29 cellular contexts compared by ENCODE assay signal in the genomic region with DNA sequence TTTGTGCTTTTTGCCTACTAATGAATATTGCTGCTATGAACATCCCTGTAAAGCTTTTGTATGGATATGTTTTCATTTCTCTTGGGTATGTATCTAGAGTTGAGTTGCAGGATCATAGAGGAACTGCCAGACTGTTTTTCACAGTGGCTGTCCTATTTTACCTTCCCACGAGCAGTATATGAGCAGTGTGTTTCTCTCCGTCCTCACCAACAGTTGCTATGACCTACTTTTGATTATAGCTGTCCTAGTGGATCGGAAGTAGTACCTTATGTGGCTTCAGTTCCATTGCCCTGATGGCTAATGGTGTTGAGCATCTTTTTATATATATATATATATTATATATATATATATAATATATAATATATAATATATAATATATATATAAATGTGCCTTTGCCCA.
"Had no signal": no experiment of that assay in that cellular context is flagged by ENCODE, and none has a peak within 500 bp of the region (broad histone marks: within the 10 kb centered on the region; RNA-seq: fewer than 3 reads in every experiment).

No MANE protein-coding gene starts in this region.

- H3K4me1 ChIP-seq: breast epithelium, colonic mucosa had no signal

- H3K36me3 ChIP-seq: breast epithelium, cardiac muscle cell, colonic mucosa, esophagus squamous epithelium had no signal

- H3K27me3 ChIP-seq: ascending aorta, breast epithelium, cardiac muscle cell, colonic mucosa, esophagus squamous epithelium, gastroesophageal sphincter had no signal

- H3K9me3 ChIP-seq: ascending aorta, breast epithelium, colonic mucosa, esophagus squamous epithelium, gastroesophageal sphincter had no signal

- H3K4me3 ChIP-seq: ascending aorta, breast epithelium, cardiac muscle cell, colonic mucosa, esophagus squamous epithelium, gastroesophageal sphincter had no signal

- DNase-seq: activated CD4-positive, alpha-beta memory T cell treated with anti-CD3 and anti-CD28 coated beads for 36 hours; activated CD4-positive, alpha-beta T cell treated with anti-CD3 and anti-CD28 coated beads for 36 hours; activated CD4-positive, alpha-beta T cell treated with anti-CD3 and anti-CD28 coated beads, Interleukin-2, amount 10 ng/mL, durations not matched to agents 24 days and 14 days; activated CD4-positive, CD25-positive, alpha-beta regulatory T cell; activated CD4-positive, CD25-positive, alpha-beta regulatory T cell treated with anti-CD3 and anti-CD28 coated beads, Interleukin-2, amount 50 U/mL, for 72 hours; activated CD8-positive, alpha-beta memory T cell treated with anti-CD3 and anti-CD28 coated beads, Interleukin-2, amount 10 ng/mL, durations not matched to agents 7 days and 5 days; activated CD8-positive, alpha-beta memory T cell treated with anti-CD3 and anti-CD28 coated beads, Interleukin-2, amount 50 U/mL, for 4 hours; activated CD8-positive, alpha-beta T cell treated with anti-CD3 and anti-CD28 coated beads, Interleukin-2, amount 10 ng/mL, durations not matched to agents 7 days and 5 days; activated gamma-delta T cell; activated naive CD4-positive, alpha-beta T cell; activated naive CD4-positive, alpha-beta T cell treated with anti-CD3 and anti-CD28 coated beads, Interleukin-2, amount 10 ng/mL, durations not matched to agents 7 days and 5 days; activated naive CD8-positive, alpha-beta T cell treated with anti-CD3 and anti-CD28 coated beads, Interleukin-2, amount 10 ng/mL, durations not matched to agents 7 days and 5 days; activated T-cell treated with anti-CD3 and anti-CD28 coated beads, Interleukin-2, amount 50 U/mL, for 1 hour; activated T-cell treated with anti-CD3 and anti-CD28 coated beads, Interleukin-2, amount 50 U/mL, for 72 hours; colonic mucosa; effector CD8-positive, alpha-beta T cell; esophagus squamous epithelium; foreskin melanocyte; T-helper 1 cell; T-helper 17 cell; T1000 had no signal

- H3K27ac ChIP-seq: ascending aorta, breast epithelium, cardiac muscle cell, colonic mucosa, epithelial cell of prostate, esophagus squamous epithelium, gastroesophageal sphincter had no signal

- FAIRE-seq: endometrium, endothelial cell of umbilical vein had no signal

- ATAC-seq: activated CD4-positive, alpha-beta T cell treated with anti-CD3 and anti-CD28 coated beads for 36 hours; activated CD8-positive, alpha-beta memory T cell treated with anti-CD3 and anti-CD28 coated beads, Interleukin-2, amount 10 ng/mL, durations not matched to agents 7 days and 5 days; activated CD8-positive, alpha-beta T cell treated with anti-CD3 and anti-CD28 coated beads, Interleukin-2, amount 10 ng/mL, durations not matched to agents 7 days and 5 days; activated naive CD4-positive, alpha-beta T cell treated with anti-CD3 and anti-CD28 coated beads, Interleukin-2, amount 50 U/mL, for 72 hours; activated T-cell treated with anti-CD3 and anti-CD28 coated beads, Interleukin-2, amount 50 U/mL, for 72 hours; gastroesophageal sphincter; T-helper 17 cell had no signal
